Comparison of ENCODE assay signal across 13 cellular contexts in genomic region chr2:238727585-238728321, GRCh38.
A peak's percentile ranks its signal among the peaks of the same experiment; 100 is the strongest.
DNase-seq lines count a peak whose midpoint lies in the region; ATAC-seq and TF ChIP-seq lines count a peak whose summit lies in the region.
"Had no signal": no experiment of that assay in that cellular context is flagged by ENCODE, and none has a peak within 500 bp of the region (broad histone marks: within the 10 kb centered on the region; RNA-seq: fewer than 3 reads in every experiment).

No MANE protein-coding gene starts in this region.

- intact Hi-C loops in lower lobe of right lung (cut with DNase I): no loop called here

- peak overlapping the region; percentile 73 to 83 for H3K9ac ChIP-seq in stomach smooth muscle (ENCODE audit: low read length in 2 of 2)

- H3K27me3 ChIP-seq in lower lobe of right lung (ENCODE audit: low read depth) (no peaks in the 10 kb centered on the region), stomach smooth muscle (ENCODE audit: control insufficient read depth in 1 of 2, insufficient read depth in 2 of 2, low read length in 2 of 2) (no peaks in the 10 kb centered on the region)
- H3K27me3 ChIP-seq: pancreas had no signal

- no peak overlapping the region for H3K4me3 ChIP-seq in coronary artery
- H3K4me3 ChIP-seq in lower lobe of right lung: no peak overlapping the region
- H3K4me3 ChIP-seq in stomach smooth muscle (ENCODE audit: low read length in 2 of 2): peak overlapping the region; percentile 15 to 57
- H3K4me3 ChIP-seq: pancreas had no signal

- H3K36me3 ChIP-seq in lower lobe of right lung: no peaks in the 10 kb centered on the region
- no peaks in the 10 kb centered on the region for H3K36me3 ChIP-seq in stomach smooth muscle (ENCODE audit: control insufficient read depth in 2 of 2, insufficient read depth in 2 of 2, low read length in 2 of 2)
- H3K36me3 ChIP-seq: pancreas had no signal

- ATAC-seq in lower lobe of right lung (peak; percentile 61 to 73), GM18861 (IDR thresholded peaks at IDR 0.05; ENCODE audit: unreplicated experiment) (no peak)

- DNase-seq in GM04503 (ENCODE audit: low read depth) (peak; percentile 99), coronary artery (ENCODE audit: low spot score) (peak; percentile 83), lower lobe of right lung (no peak), NCI-H1436 (lab: John Stamatoyannopoulos, UW) (no peak), HuH-7 (ENCODE audit: low spot score) (no peak), anterior cingulate cortex (lab: John Stamatoyannopoulos, UW) (no peak)
- DNase-seq: activated naive CD4-positive, alpha-beta T cell treated with anti-CD3 and anti-CD28 coated beads for 36 hours; CD8-positive, alpha-beta memory T cell; NCI-H1092; pancreas; SW 1271 had no signal

- H3K9me3 ChIP-seq in lower lobe of right lung: no peaks in the 10 kb centered on the region
- H3K9me3 ChIP-seq in stomach smooth muscle (ENCODE audit: control insufficient read depth in 2 of 2, low read length in 2 of 2): no peaks in the 10 kb centered on the region
- H3K9me3 ChIP-seq: pancreas had no signal

- H3K4me1 ChIP-seq in lower lobe of right lung (peaks cover 25% of the 10 kb centered on the region), stomach smooth muscle (ENCODE audit: control insufficient read depth, insufficient read depth, low read length) (peaks cover 58% of the 10 kb centered on the region)
- H3K4me1 ChIP-seq: pancreas had no signal

- H3K27ac ChIP-seq in coronary artery (peak overlapping the region; percentile 76 to 86), lower lobe of right lung (peak overlapping the region; percentile 69), stomach smooth muscle (ENCODE audit: low read length) (peak overlapping the region; percentile 98)
- H3K27ac ChIP-seq: pancreas had no signal

- no peak for TF ChIP-seq CTCF in coronary artery (IDR thresholded peaks at IDR 0.05)
- no peak for TF ChIP-seq CTCF in lower lobe of right lung (IDR thresholded peaks at IDR 0.05)

Comparison
In these comparisons a context has a peak if more than half of its experiments do, and no peak if none do; other contexts are left out.
1. DNase-seq: peak in GM04503 (single experiment) and coronary artery (single experiment); none in lower lobe of right lung (single experiment), NCI-H1436 (single experiment), HuH-7 (single experiment) and anterior cingulate cortex (0 of 58).
2. H3K4me3 ChIP-seq: peak in stomach smooth muscle (2 of 2); none in coronary artery (single experiment) and lower lobe of right lung (single experiment).
3. Peak in every context shown above with its lines, with median percentiles within 50 percentile points of each other: H3K27ac ChIP-seq.